ENCODE assay signal across 8 cellular contexts in genomic region chr10:79274279-79275104, GRCh38.
DNase-seq lines count a peak whose midpoint lies in the region; ATAC-seq and TF ChIP-seq lines count a peak whose summit lies in the region.

No MANE protein-coding gene starts in this region.

- intact Hi-C loops in Panc1 (cut with micrococcal nuclease; ENCODE audit: unreplicated experiment) = no loop called here

- H3K36me3 ChIP-seq in Panc1 (ENCODE audit: control insufficient read depth, insufficient read depth, low read length) = no peaks in the 10 kb centered on the region
- peaks cover 13% of the 10 kb centered on the region for H3K36me3 ChIP-seq in neutrophil

- POLR2A ChIA-PET in Panc1 (lab: Charles Lee) = no interaction called here

- CTCF ChIA-PET in Panc1 (lab: Charles Lee) = no interaction called here

- H3K27ac ChIP-seq in Panc1 (ENCODE audit: low read length) (no peak overlapping the region), neutrophil (peak overlapping the region; percentile 68)

- peak; percentile 35; the same call in 1 of the 2 replicates for ATAC-seq in Panc1

- H3K4me1 ChIP-seq in Panc1 (ENCODE audit: control insufficient read depth, insufficient read depth, low read length) (no peaks in the 10 kb centered on the region), neutrophil (ENCODE audit: control insufficient read depth in 1 of 2, insufficient read depth in 1 of 2, low read depth in 1 of 2, low read length in 1 of 2) (peaks cover 49 to 59% of the 10 kb centered on the region in 2 experiments)

- no peaks in the 10 kb centered on the region for H3K9me3 ChIP-seq in Panc1 (ENCODE audit: control insufficient read depth, insufficient read depth, low read depth, low read length)
- H3K9me3 ChIP-seq in neutrophil = no peaks in the 10 kb centered on the region

- H3K27me3 ChIP-seq in Panc1 (ENCODE audit: control insufficient read depth, insufficient read depth, low read length) = no peaks in the 10 kb centered on the region
- no peaks in the 10 kb centered on the region for H3K27me3 ChIP-seq in neutrophil

- DNase-seq in Ammon's horn (ENCODE audit: low spot score) = peak; percentile 98
- DNase-seq in Panc1 (ENCODE audit: low read depth, low spot score) = no peak
- DNase-seq in fibroblast of peridontal ligament (ENCODE audit: extremely low read depth) = peak; percentile 45
- DNase-seq in NCI-H345 treated with DMSO at 0.1 percent for 48 hours (lab: John Stamatoyannopoulos, UW; ENCODE audit: unreplicated experiment) = no peak
- no peak for DNase-seq in stimulated activated CD4-positive, alpha-beta T cell treated with anti-CD3 and anti-CD28 coated beads, Interleukin-4, amount 100 ng/mL, for 24 hours
- no peak for DNase-seq in COR-L47 (lab: John Stamatoyannopoulos, UW)
- DNase-seq in ACHN = no peak

- BruUV-seq in Panc1 (replicated peaks; lab: Mats Ljungman, UMichigan) = no TSS peak

- in situ Hi-C loops in Panc1 (cut with HindIII; ENCODE audit: low pct_unique_long_range_greater_than_20kb, low sequenced_read_pairs) (no loop called here), ACHN (cut with HindIII; ENCODE audit: low pct_ligation_motif_present, low pct_unique_long_range_greater_than_20kb, low sequenced_read_pairs) (no loop called here)

- H3K4me3 ChIP-seq in Panc1 (ENCODE audit: low read depth in 2 of 2, low read length in 2 of 2) (no peak overlapping the region), neutrophil (ENCODE audit: low read depth in 1 of 2, low read length in 1 of 2) (peak overlapping the region in 1 of 2 experiments; percentile 9)

- TF ChIP-seq CTCF in Panc1 (IDR thresholded peaks at IDR 0.05) = no peak
- no peak for TF ChIP-seq CTCF in neutrophil (IDR thresholded peaks at IDR 0.05)

Comparison
In these comparisons a context has a peak if more than half of its experiments do, and no peak if none do; other contexts are left out.
1. DNase-seq: peak in Ammon's horn (single experiment) and fibroblast of peridontal ligament (single experiment); none in Panc1 (single experiment), NCI-H345 treated with DMSO at 0.1 percent for 48 hours (single experiment), stimulated activated CD4-positive, alpha-beta T cell treated with anti-CD3 and anti-CD28 coated beads, Interleukin-4, amount 100 ng/mL, for 24 hours (single experiment), COR-L47 (single experiment) and ACHN (single experiment).